In genomic region chr1:91021686-91022517, GRCh38 we compare ENCODE assay signal across 8 cellular contexts. TPM values are rescaled to one million over a fixed set of nuclear protein-coding genes. Genes with fewer than 3 reads are reported as not detected.
A peak's percentile ranks its signal among the peaks of the same experiment; 100 is the strongest.
DNase-seq lines count a peak whose midpoint lies in the region; TF ChIP-seq lines count a peak whose summit lies in the region.

ZNF644 (minus strand) TSS chr1:91022035; CDS start chr1:90982353, 39,682 bp downstream.

- peaks cover 16% of the 10 kb centered on the region; the same call in 1 of the 2 replicates for H3K36me3 Mint-ChIP-seq in HFFc6 (ENCODE audit: low read depth)
- peaks cover 22% of the 10 kb centered on the region for H3K36me3 Mint-ChIP-seq in activated naive CD4-positive, alpha-beta T cell treated with anti-CD3 and anti-CD28 coated beads, Interleukin-2, amount 10 ng/mL, durations not matched to agents 7 days and 5 days

- H3K4me3 ChIP-seq in GM06990 (replicated peaks; ENCODE audit: low read depth, low read length): peak within 1 kb of the TSS; percentile 93
- peak within 1 kb of the TSS; percentile 88 for H3K4me3 ChIP-seq in SK-N-MC

- H3K36me3 ChIP-seq in GM06990 (ENCODE audit: control insufficient read depth, insufficient read depth, low read length): no peaks in the 10 kb centered on the region
- H3K36me3 ChIP-seq in SK-N-MC (ENCODE audit: insufficient read depth, low read length): peaks cover 38% of the 10 kb centered on the region

- no peaks in the 10 kb centered on the region for H3K27me3 ChIP-seq in GM06990 (replicated peaks; ENCODE audit: control insufficient read depth, insufficient read depth, low read length)

- H3K27me3 Mint-ChIP-seq in HFFc6 (ENCODE audit: insufficient read depth): no peaks in the 10 kb centered on the region
- no peaks in the 10 kb centered on the region for H3K27me3 Mint-ChIP-seq in activated naive CD4-positive, alpha-beta T cell treated with anti-CD3 and anti-CD28 coated beads, Interleukin-2, amount 10 ng/mL, durations not matched to agents 7 days and 5 days

- peak within 1 kb of the TSS; percentile 98 for H3K4me3 Mint-ChIP-seq in HFFc6
- peak within 1 kb of the TSS; percentile 92 for H3K4me3 Mint-ChIP-seq in activated naive CD4-positive, alpha-beta T cell treated with anti-CD3 and anti-CD28 coated beads, Interleukin-2, amount 10 ng/mL, durations not matched to agents 7 days and 5 days

- DNase-seq in GM06990 (ENCODE audit: extremely low read depth, insufficient read length) (peak; percentile 96), HFFc6 (peak; percentile 88), NAMALWA (ENCODE audit: low spot score) (peak; percentile 90), SK-N-MC (ENCODE audit: low read depth, low spot score) (no peak), germinal center (ENCODE audit: low spot score) (peak; percentile 90), nucleus accumbens (lab: John Stamatoyannopoulos, UW) (peak; percentile 59 to 97 (median 91)), superior temporal gyrus (ENCODE audit: extremely low spot score) (peak; percentile 94)
- peak; percentile 94 for DNase-seq in activated naive CD4-positive, alpha-beta T cell treated with anti-CD3 and anti-CD28 coated beads, Interleukin-2, amount 10 ng/mL, durations not matched to agents 7 days and 5 days

- peak within 1 kb of the TSS; percentile 96 for H3K9ac ChIP-seq in SK-N-MC (ENCODE audit: insufficient read length)

- H3K9me3 ChIP-seq in SK-N-MC (ENCODE audit: low read depth, low read length): no peaks in the 10 kb centered on the region

- TF ChIP-seq CTCF in GM06990 (IDR thresholded peaks at IDR 0.05; ENCODE audit: insufficient read depth, low read length, poor library complexity, severe bottlenecking): no peak
- no peak for TF ChIP-seq CTCF in HFFc6 (IDR thresholded peaks at IDR 0.05)

- H3K27ac Mint-ChIP-seq in HFFc6: peak within 1 kb of the TSS; percentile 100
- H3K27ac Mint-ChIP-seq in activated naive CD4-positive, alpha-beta T cell treated with anti-CD3 and anti-CD28 coated beads, Interleukin-2, amount 10 ng/mL, durations not matched to agents 7 days and 5 days: peak within 1 kb of the TSS; percentile 99

- peaks cover 39% of the 10 kb centered on the region for H3K4me1 Mint-ChIP-seq in HFFc6 (ENCODE audit: low read depth)
- H3K4me1 Mint-ChIP-seq in activated naive CD4-positive, alpha-beta T cell treated with anti-CD3 and anti-CD28 coated beads, Interleukin-2, amount 10 ng/mL, durations not matched to agents 7 days and 5 days: peaks cover 54% of the 10 kb centered on the region

- H3K9me3 Mint-ChIP-seq in HFFc6: no peaks in the 10 kb centered on the region
- H3K9me3 Mint-ChIP-seq in activated naive CD4-positive, alpha-beta T cell treated with anti-CD3 and anti-CD28 coated beads, Interleukin-2, amount 10 ng/mL, durations not matched to agents 7 days and 5 days: no peaks in the 10 kb centered on the region

- peak within 1 kb of the TSS; percentile 97 for H3K27ac ChIP-seq in SK-N-MC

- CTCF ChIA-PET in activated naive CD4-positive, alpha-beta T cell treated with anti-CD3 and anti-CD28 coated beads, Interleukin-2, amount 10 ng/mL, durations not matched to agents 7 days and 5 days (lab: Charles Lee): no interaction called here

RNA-seq across cellular contexts. Expression of gene ZNF644, which starts in this region (rescaled TPM):
- total RNA-seq in HFFc6 (2021; fragmentation: NEBNext Ultra II Directional; extraction: Animal tissue kit (Norgen Biotek cat#: 25700)): 10 to 100 TPM; 27.3 to 33.2 (median 30.9) TPM
